Comparison of ENCODE assay signal across 16 cellular contexts in the genomic region with DNA sequence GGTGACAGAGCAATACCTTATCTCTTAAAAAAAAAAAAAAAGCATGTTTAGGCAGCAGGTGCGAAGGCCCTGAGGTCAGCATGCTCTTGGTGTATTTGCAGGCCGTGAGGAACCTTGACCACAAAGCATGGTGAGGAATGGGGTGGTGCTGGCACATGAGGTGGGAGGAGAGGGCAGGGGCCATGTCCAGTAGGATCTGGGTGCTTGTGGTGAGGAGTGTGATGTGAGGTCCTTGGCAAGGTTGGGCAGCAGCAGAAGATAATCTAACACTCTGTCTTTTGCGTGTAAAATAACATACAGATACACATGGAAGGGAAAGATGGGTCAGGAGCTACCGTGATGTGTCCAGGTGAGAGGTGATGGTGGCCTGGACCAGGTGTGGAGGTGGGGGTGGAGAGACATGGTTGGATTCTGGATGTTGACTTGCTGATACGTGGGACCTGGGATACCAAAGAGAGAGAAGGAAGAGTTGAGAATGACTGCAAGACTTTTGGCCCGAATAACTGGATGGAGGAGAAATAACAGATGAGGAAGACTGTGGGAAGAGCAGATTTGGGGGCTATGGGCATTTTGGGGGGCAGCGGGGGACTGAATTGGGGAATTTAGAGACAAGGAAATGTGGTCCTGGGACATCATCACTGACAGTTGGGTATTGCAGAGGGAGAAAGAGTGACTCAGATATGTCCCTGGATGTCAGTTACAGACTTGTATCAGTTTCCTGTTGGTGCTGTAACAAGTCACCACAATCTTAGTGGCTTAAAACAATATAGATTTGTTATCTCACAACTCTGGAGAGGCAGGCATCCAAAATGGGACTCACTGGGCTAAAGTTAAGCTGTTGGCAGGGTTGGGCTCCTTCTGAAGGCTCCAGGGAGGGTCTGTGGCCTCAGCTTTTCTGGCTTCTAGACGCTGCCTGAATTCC.
"Had no signal": no experiment of that assay in that cellular context is flagged by ENCODE, and none has a peak within 500 bp of the region (broad histone marks: within the 10 kb centered on the region; RNA-seq: fewer than 3 reads in every experiment).

No MANE protein-coding gene starts in this region.

- ATAC-seq: activated CD8-positive, alpha-beta T cell treated with anti-CD3 and anti-CD28 coated beads for 36 hours; WTC11 had no signal

- H3K36me3 ChIP-seq: breast epithelium, SJCRH30, suprapubic skin had no signal

- DNase-seq: activated CD4-positive, alpha-beta T cell treated with anti-CD3 and anti-CD28 coated beads for 4 hours; activated CD8-positive, alpha-beta T cell treated with anti-CD3 and anti-CD28 coated beads for 36 hours; activated naive CD4-positive, alpha-beta T cell treated with Interleukin-2 at 50 U/mL for 16 hours; endodermal cell; erythroblast; kidney glomerular epithelial cell; retina; SJCRH30; small intestine; stimulated activated CD4-positive, alpha-beta T cell treated with anti-CD3 and anti-CD28 coated beads, Interleukin-4, amount 100 ng/mL, for 4 hours; stimulated activated CD8-positive, alpha-beta memory T cell treated with anti-CD3 and anti-CD28 coated beads, Interleukin-4, amount 100 ng/mL, for 48 hours; stimulated activated naive CD4-positive, alpha-beta T cell treated with Interleukin-2 at 50 U/mL for 16 hours had no signal

- H3K9me3 ChIP-seq: breast epithelium, SJCRH30, suprapubic skin had no signal

- H3K27ac ChIP-seq: SJCRH30, suprapubic skin had no signal

- H3K4me3 ChIP-seq: breast epithelium, lung, SJCRH30, suprapubic skin had no signal

- H3K27me3 ChIP-seq: breast epithelium, SJCRH30, suprapubic skin had no signal

- H3K4me1 ChIP-seq: SJCRH30 had no signal
